13 cellular contexts compared by ENCODE assay signal in the genomic region with DNA sequence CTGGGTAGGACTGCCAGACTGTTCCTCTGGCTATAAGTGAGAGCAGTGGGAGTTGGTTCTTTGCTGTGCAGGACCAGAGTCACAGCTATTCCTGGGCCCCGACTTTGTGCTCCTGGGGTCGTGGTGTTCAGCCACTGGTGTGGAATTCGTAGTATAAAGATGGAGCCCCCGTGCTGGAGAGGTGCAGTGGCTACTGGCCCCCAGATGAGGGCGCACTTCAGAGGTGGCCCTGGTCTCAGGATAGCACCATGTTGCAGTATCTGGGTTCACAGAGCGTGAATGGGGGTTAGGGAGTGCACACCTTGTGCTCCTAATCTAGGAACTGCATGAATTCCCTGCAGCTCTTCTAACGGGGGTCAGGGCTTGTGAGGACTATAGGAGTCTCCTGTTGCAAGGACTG. TPM values are rescaled to one million over a fixed set of nuclear protein-coding genes. Genes with fewer than 3 reads are reported as not detected.
DNase-seq lines count a peak whose midpoint lies in the region; ATAC-seq and TF ChIP-seq lines count a peak whose summit lies in the region.
"Had no signal": no experiment of that assay in that cellular context is flagged by ENCODE, and none has a peak within 500 bp of the region (broad histone marks: within the 10 kb centered on the region; RNA-seq: fewer than 3 reads in every experiment).

No MANE protein-coding gene starts in this region.

- H3K27me3 Mint-ChIP-seq in GM23338 (ENCODE audit: insufficient read depth, low read depth, poor library complexity), result peaks cover 4% of the 10 kb centered on the region

- H3K4me2 ChIP-seq in GM23338 (no peak overlapping the region), SK-N-SH (no peak overlapping the region)

- H3K4me1 ChIP-seq in A673 (ENCODE audit: insufficient read depth, low read length, poor library complexity, severe bottlenecking) (no peaks in the 10 kb centered on the region), GM23338 (ENCODE audit: insufficient read depth) (no peaks in the 10 kb centered on the region), SK-N-SH (ENCODE audit: control insufficient read depth in 1 of 2, insufficient read depth in 2 of 2, low read depth in 1 of 2, low read length in 1 of 2) (peaks cover 0 to 18% of the 10 kb centered on the region in 2 experiments; a peak in 1 of 4 replicates)

- H3K27ac Mint-ChIP-seq in GM23338, result no peak overlapping the region
- H3K27ac Mint-ChIP-seq: activated T-helper 2 cell treated with anti-CD3 and anti-CD28 coated beads, Interferon-gamma antibody, Interleukin-2, Interleukin-4, amounts not matched to agents 10 μg/mL and 5 μg/mL and 100 μg/mL, durations not matched to agents 14 hours and 24 hours and 36 hours; stimulated activated naive B cell treated with anti-CD40 and anti-IgM and Interleukin-4, amounts not matched to agents 10 μg/mL and 1 μg/mL and 100 μg/mL, for 72 hours had no signal

- TF ChIP-seq RAD21 in SK-N-SH (IDR thresholded peaks at IDR 0.05; ENCODE audit: low read length), result no peak

- no peak overlapping the region for H3K4me3 Mint-ChIP-seq in GM23338
- H3K4me3 Mint-ChIP-seq: stimulated activated naive B cell treated with anti-CD40 and anti-IgM and Interleukin-4, amounts not matched to agents 10 μg/mL and 1 μg/mL and 100 μg/mL, for 72 hours had no signal

- intact Hi-C loops in A673 (cut with micrococcal nuclease; ENCODE audit: unreplicated experiment), result no loop called here

- H3K27ac ChIP-seq in A673 (ENCODE audit: low read depth, low read length, poor library complexity, severe bottlenecking) (no peak overlapping the region), GM23338 (ENCODE audit: low read depth) (no peak overlapping the region), SK-N-SH (ENCODE audit: low read depth in 2 of 2, low read length in 1 of 2) (no peak overlapping the region; a peak in 1 of 4 replicates)

- no peak overlapping the region for H3K4me3 ChIP-seq in A673 (ENCODE audit: low read depth, low read length, poor library complexity, severe bottlenecking)
- H3K4me3 ChIP-seq in GM23338, result no peak overlapping the region
- no peak overlapping the region for H3K4me3 ChIP-seq in SK-N-SH (ENCODE audit: low read depth in 2 of 2, low read length in 1 of 2)
- no peak overlapping the region for H3K4me3 ChIP-seq in fibroblast of villous mesenchyme (ENCODE audit: low read depth, low read length)

- no peak overlapping the region for H3K9ac ChIP-seq in SK-N-SH

- CTCF ChIA-PET in A673 (lab: Charles Lee), result no interaction called here
- CTCF ChIA-PET in SK-N-SH (lab: Yijun Ruan, JAX), result interaction anchor here (0.8 to 2.5 kb wide), 11 partner anchors 8 to 420 kb away, joined by 3 to 13 read pairs (median 4); no protein-coding TSS in a partner anchor

- H2AFZ ChIP-seq in GM23338 (no peak overlapping the region), SK-N-SH (ENCODE audit: low read depth) (no peak overlapping the region)

- peaks cover 11% of the 10 kb centered on the region; the same call in 2 of the 3 replicates for H3K9me3 Mint-ChIP-seq in GM23338
- H3K9me3 Mint-ChIP-seq: activated T-helper 2 cell treated with anti-CD3 and anti-CD28 coated beads, Interferon-gamma antibody, Interleukin-2, Interleukin-4, amounts not matched to agents 10 μg/mL and 5 μg/mL and 100 μg/mL, durations not matched to agents 14 hours and 24 hours and 36 hours had no signal

- DNase-seq in A673 (ENCODE audit: low spot score) (no peak), GM23338 (ENCODE audit: low spot score) (peak; percentile 65), SK-N-SH (peak; percentile 18), fibroblast of villous mesenchyme (ENCODE audit: low read depth) (no peak), COLO668 (lab: John Stamatoyannopoulos, UW; ENCODE audit: unreplicated experiment) (no peak), GM19240 (ENCODE audit: insufficient read length, low spot score) (no peak)
- DNase-seq: caudate nucleus; mesenchymal stem cell; NCI-H1436 treated with DMSO at 0.1 percent for 48 hours; stimulated activated naive B cell treated with anti-CD40 and anti-IgM and Interleukin-4, amounts not matched to agents 10 μg/mL and 1 μg/mL and 100 μg/mL, for 72 hours had no signal

- TF ChIP-seq CTCF in A673 (conservative IDR thresholded peaks at IDR 0.05; ENCODE audit: low read depth, low read length) (peak; percentile 54), GM23338 (conservative IDR thresholded peaks at IDR 0.05; ENCODE audit: low read depth in 2 of 2) (peak; percentile 71 to 77), SK-N-SH (IDR thresholded peaks at IDR 0.05) (peak; percentile 55), fibroblast of villous mesenchyme (IDR thresholded peaks at IDR 0.05; ENCODE audit: insufficient read depth, low read depth, low read length) (peak; percentile 31)

- H3K27me3 ChIP-seq in A673 (replicated peaks; ENCODE audit: insufficient read depth, low read depth, low read length, poor library complexity), result no peaks in the 10 kb centered on the region
- H3K27me3 ChIP-seq in GM23338 (ENCODE audit: insufficient read depth), result no peaks in the 10 kb centered on the region; the same call in 1 of the 2 replicates
- no peaks in the 10 kb centered on the region for H3K27me3 ChIP-seq in SK-N-SH (ENCODE audit: insufficient read depth)

- H3F3A ChIP-seq in GM23338 (replicated peaks; ENCODE audit: low read depth) (no peaks in the 10 kb centered on the region), SK-N-SH (replicated peaks; ENCODE audit: insufficient read depth) (peaks cover 20% of the 10 kb centered on the region)

- H3K9me2 ChIP-seq in GM23338 (ENCODE audit: insufficient read depth), result no peaks in the 10 kb centered on the region
- H3K9me2 ChIP-seq in SK-N-SH, result no peaks in the 10 kb centered on the region

- POLR2A ChIA-PET in A673 (lab: Charles Lee; ENCODE audit: low non-redundant PET), result no interaction called here
- POLR2A ChIA-PET in SK-N-SH (lab: Yijun Ruan, JAX), result no interaction called here

- H3K79me2 ChIP-seq in GM23338 (replicated peaks; ENCODE audit: insufficient read depth) (peaks cover 10% of the 10 kb centered on the region; the same call in 1 of the 2 replicates), SK-N-SH (ENCODE audit: insufficient read depth) (peaks cover 100% of the 10 kb centered on the region)

- peaks cover 5% of the 10 kb centered on the region for H3K9me3 ChIP-seq in A673 (ENCODE audit: low read depth, low read length, poor library complexity, severe bottlenecking)
- H3K9me3 ChIP-seq in SK-N-SH, result peaks cover 29% of the 10 kb centered on the region

- H4K20me1 ChIP-seq in GM23338 (replicated peaks; ENCODE audit: insufficient read depth) (peaks cover 4% of the 10 kb centered on the region; the same call in 1 of the 2 replicates), SK-N-SH (ENCODE audit: insufficient read depth) (peaks cover 92% of the 10 kb centered on the region)

- WGBS in SK-N-SH (ENCODE audit: low lambda C conversion rate), result 97% methylated on average over 7 of the region's 7 CpGs

- no peak for TF ChIP-seq EP300 in SK-N-SH (IDR thresholded peaks at IDR 0.05; ENCODE audit: borderline replicate concordance in 1 of 2, low read depth in 1 of 2, low read length in 1 of 2)

- BruUV-seq in A673 (replicated peaks; lab: Mats Ljungman, UMichigan), result no TSS peak

- H3K4me1 Mint-ChIP-seq in GM23338, result no peaks in the 10 kb centered on the region
- H3K4me1 Mint-ChIP-seq: stimulated activated naive B cell treated with anti-CD40 and anti-IgM and Interleukin-4, amounts not matched to agents 10 μg/mL and 1 μg/mL and 100 μg/mL, for 72 hours had no signal

- peaks cover 6% of the 10 kb centered on the region; the same call in 1 of the 3 replicates for H3K36me3 Mint-ChIP-seq in GM23338 (ENCODE audit: low read depth)

- H3K36me3 ChIP-seq in A673 (ENCODE audit: insufficient read depth, low read length, poor library complexity, severe bottlenecking), result no peaks in the 10 kb centered on the region
- no peaks in the 10 kb centered on the region for H3K36me3 ChIP-seq in GM23338 (ENCODE audit: insufficient read depth)
- H3K36me3 ChIP-seq in SK-N-SH (replicated peaks in 1 of 2; ENCODE audit: control insufficient read depth in 1 of 2, insufficient read depth in 2 of 2, low read length in 1 of 2), result peaks cover 0 to 19% of the 10 kb centered on the region in 2 experiments

- peak; percentile 84 for ATAC-seq in GM23338
- ATAC-seq in HG03442 (IDR thresholded peaks at IDR 0.05; ENCODE audit: unreplicated experiment), result no peak
- no peak for ATAC-seq in GM21447 (IDR thresholded peaks at IDR 0.05; ENCODE audit: unreplicated experiment)
- ATAC-seq: stimulated activated naive B cell treated with anti-CD40 and anti-IgM and Interleukin-4, amounts not matched to agents 10 μg/mL and 1 μg/mL and 100 μg/mL, for 72 hours had no signal

TF ChIP-seq in GM23338, 12 proteins besides CTCF, POLR2A, EP300 and RAD21 (continues in another document):
- TF ChIP-seq NANOG (IDR thresholded peaks at IDR 0.05; ENCODE audit: borderline replicate concordance), result no peak
- no peak for TF ChIP-seq EZH2phosphoT487 (IDR thresholded peaks at IDR 0.05; ENCODE audit: unreplicated experiment)
- TF ChIP-seq STAT1 (IDR thresholded peaks at IDR 0.05; ENCODE audit: unreplicated experiment), result no peak
- TF ChIP-seq POLR2AphosphoS5 (IDR thresholded peaks at IDR 0.05; ENCODE audit: low read depth), result no peak

TF ChIP-seq in SK-N-SH, 30 proteins besides CTCF, POLR2A, EP300 and RAD21 (continues in another document):
- TF ChIP-seq RCOR1 (IDR thresholded peaks at IDR 0.05; ENCODE audit: low read length), result no peak
- TF ChIP-seq POLR2AphosphoS5 (IDR thresholded peaks at IDR 0.05; ENCODE audit: low read depth, low read length), result no peak
- no peak for TF ChIP-seq SMC3 (IDR thresholded peaks at IDR 0.05; ENCODE audit: low read depth, low read length)
- no peak for TF ChIP-seq ELF1 (IDR thresholded peaks at IDR 0.05)
- no peak for TF ChIP-seq FOXJ3 (CRISPR knock-in tag; IDR thresholded peaks at IDR 0.05)
- TF ChIP-seq, protein P1, sequence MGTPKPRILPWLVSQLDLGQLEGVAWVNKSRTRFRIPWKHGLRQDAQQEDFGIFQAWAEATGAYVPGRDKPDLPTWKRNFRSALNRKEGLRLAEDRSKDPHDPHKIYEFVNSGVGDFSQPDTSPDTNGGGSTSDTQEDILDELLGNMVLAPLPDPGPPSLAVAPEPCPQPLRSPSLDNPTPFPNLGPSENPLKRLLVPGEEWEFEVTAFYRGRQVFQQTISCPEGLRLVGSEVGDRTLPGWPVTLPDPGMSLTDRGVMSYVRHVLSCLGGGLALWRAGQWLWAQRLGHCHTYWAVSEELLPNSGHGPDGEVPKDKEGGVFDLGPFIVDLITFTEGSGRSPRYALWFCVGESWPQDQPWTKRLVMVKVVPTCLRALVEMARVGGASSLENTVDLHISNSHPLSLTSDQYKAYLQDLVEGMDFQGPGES (IDR thresholded peaks at IDR 0.05; ENCODE audit: low read depth, low read length), result no peak

RNA-seq across cellular contexts. Expression of gene TANC2, which starts 21.1 kb away (rescaled TPM):
- total RNA-seq in A673 (2021), result 11.5 and 13.6 TPM in 2 replicates
- 4.7 and 5.9 TPM in 2 replicates for total RNA-seq in GM23338 (2014; rRNA removed; shearing (Covaris generic))
- 1.5 and 1.7 TPM in 2 replicates for polyA plus RNA-seq in GM23338 (2016; fragmentation: Nextera tagmentation; extraction: Ambion mirVana)
- 23.0 and 26.4 TPM in 2 replicates for polyA plus RNA-seq in SK-N-SH (2012; rRNA removed)
- polyA plus RNA-seq in SK-N-SH (2012; cell fraction: cytosol; rRNA removed), result 14.4 and 17.0 TPM in 2 replicates
- polyA plus RNA-seq in SK-N-SH (2012; cell fraction: nucleus; rRNA removed), result 46.6 and 65.1 TPM in 2 replicates
- 35.1 and 40.2 TPM in 2 replicates for total RNA-seq in fibroblast of villous mesenchyme

Comparison
In these comparisons a context has a peak if more than half of its experiments do, and no peak if none do; other contexts are left out.
1. DNase-seq: peak in GM23338 (single experiment) and SK-N-SH (single experiment); none in A673 (single experiment), fibroblast of villous mesenchyme (single experiment), COLO668 (single experiment) and GM19240 (single experiment).
2. Peak in every context shown above with its lines, with median percentiles within 50 percentile points of each other: CTCF ChIP-seq.